Comparison of ENCODE assay signal across 6 cellular contexts in genomic region chr17:38747385-38748328, GRCh38. TPM values are rescaled to one million over a fixed set of nuclear protein-coding genes. Genes with fewer than 3 reads are reported as not detected.
DNase-seq lines count a peak whose midpoint lies in the region; ATAC-seq and TF ChIP-seq lines count a peak whose summit lies in the region.

No MANE protein-coding gene starts in this region.

- H3K4me3 ChIP-seq in psoas muscle = peak overlapping the region; percentile 66

- H3K36me3 Mint-ChIP-seq in stimulated activated naive CD8-positive, alpha-beta T cell treated with anti-CD3 and anti-CD28 coated beads, Interleukin-15, Interleukin-2, amounts not matched to agents 100 ng/mL and 50 ng/mL, for 24 hours (ENCODE audit: low read depth) = peaks cover 3% of the 10 kb centered on the region
- H3K36me3 Mint-ChIP-seq in dendritic cell treated with granulocyte-macrophage colony-stimulating factor and Interleukin-4, amounts not matched to agents 40 ng/mL and 50 ng/mL, for 4 days (ENCODE audit: low read depth) = peaks cover 4% of the 10 kb centered on the region

- no peak for ATAC-seq in stimulated activated naive CD8-positive, alpha-beta T cell treated with anti-CD3 and anti-CD28 coated beads, Interleukin-15, Interleukin-2, amounts not matched to agents 100 U/mL and 50 U/mL, for 24 hours
- ATAC-seq in psoas muscle (no peak), HG02970 (IDR thresholded peaks at IDR 0.05; ENCODE audit: low FRiP score, unreplicated experiment) (no peak), GM21515 (IDR thresholded peaks at IDR 0.05; ENCODE audit: unreplicated experiment) (no peak)

- H3K36me3 ChIP-seq in psoas muscle (ENCODE audit: insufficient read depth in 1 of 2, low read depth in 1 of 2) = no peaks in the 10 kb centered on the region

- H3K4me1 Mint-ChIP-seq in stimulated activated naive CD8-positive, alpha-beta T cell treated with anti-CD3 and anti-CD28 coated beads, Interleukin-15, Interleukin-2, amounts not matched to agents 100 ng/mL and 50 ng/mL, for 24 hours (ENCODE audit: low read depth) = peaks cover 45% of the 10 kb centered on the region
- peaks cover 55% of the 10 kb centered on the region for H3K4me1 Mint-ChIP-seq in dendritic cell treated with granulocyte-macrophage colony-stimulating factor and Interleukin-4, amounts not matched to agents 40 ng/mL and 50 ng/mL, for 4 days (ENCODE audit: low read depth)

- H3K4me3 Mint-ChIP-seq in stimulated activated naive CD8-positive, alpha-beta T cell treated with anti-CD3 and anti-CD28 coated beads, Interleukin-15, Interleukin-2, amounts not matched to agents 100 ng/mL and 50 ng/mL, for 24 hours = peak overlapping the region; percentile 67
- H3K4me3 Mint-ChIP-seq in dendritic cell treated with granulocyte-macrophage colony-stimulating factor and Interleukin-4, amounts not matched to agents 40 ng/mL and 50 ng/mL, for 4 days = peak overlapping the region; percentile 76

- no peaks in the 10 kb centered on the region for H3K9me3 ChIP-seq in psoas muscle

- peaks cover 44% of the 10 kb centered on the region for H3K27me3 Mint-ChIP-seq in stimulated activated naive CD8-positive, alpha-beta T cell treated with anti-CD3 and anti-CD28 coated beads, Interleukin-15, Interleukin-2, amounts not matched to agents 100 ng/mL and 50 ng/mL, for 24 hours
- peaks cover 82% of the 10 kb centered on the region for H3K27me3 Mint-ChIP-seq in dendritic cell treated with granulocyte-macrophage colony-stimulating factor and Interleukin-4, amounts not matched to agents 40 ng/mL and 50 ng/mL, for 4 days

- H3K4me1 ChIP-seq in psoas muscle = peaks cover 17% of the 10 kb centered on the region

- WGBS in psoas muscle, 3 donors = 1 to 2% (median 1%) methylated on average over 53 to 78 of the region's 79 CpGs

- DNase-seq in stimulated activated naive CD8-positive, alpha-beta T cell treated with anti-CD3 and anti-CD28 coated beads, Interleukin-15, Interleukin-2, amounts not matched to agents 100 U/mL and 50 U/mL, for 24 hours = no peak
- DNase-seq in psoas muscle = peak; percentile 52 to 67

- intact Hi-C loops in dendritic cell treated with granulocyte-macrophage colony-stimulating factor and Interleukin-4, amounts not matched to agents 40 ng/mL and 50 ng/mL, for 4 days (cut with micrococcal nuclease) = no loop called here
- intact Hi-C loops in psoas muscle (cut with DNase I) = no loop called here

- H3K27ac Mint-ChIP-seq in stimulated activated naive CD8-positive, alpha-beta T cell treated with anti-CD3 and anti-CD28 coated beads, Interleukin-15, Interleukin-2, amounts not matched to agents 100 ng/mL and 50 ng/mL, for 24 hours = no peak overlapping the region
- no peak overlapping the region for H3K27ac Mint-ChIP-seq in dendritic cell treated with granulocyte-macrophage colony-stimulating factor and Interleukin-4, amounts not matched to agents 40 ng/mL and 50 ng/mL, for 4 days

- TF ChIP-seq CTCF in psoas muscle (IDR thresholded peaks at IDR 0.05) = peak; percentile 7

- no peaks in the 10 kb centered on the region for H3K9me3 Mint-ChIP-seq in stimulated activated naive CD8-positive, alpha-beta T cell treated with anti-CD3 and anti-CD28 coated beads, Interleukin-15, Interleukin-2, amounts not matched to agents 100 ng/mL and 50 ng/mL, for 24 hours
- no peaks in the 10 kb centered on the region for H3K9me3 Mint-ChIP-seq in dendritic cell treated with granulocyte-macrophage colony-stimulating factor and Interleukin-4, amounts not matched to agents 40 ng/mL and 50 ng/mL, for 4 days

- H3K27me3 ChIP-seq in psoas muscle (ENCODE audit: insufficient read depth in 3 of 3, low read length in 2 of 3) = peaks cover 0 to 56% (median 8%) of the 10 kb centered on the region in 3 donors

- H3K27ac ChIP-seq in psoas muscle = peak overlapping the region; percentile 50

RNA-seq across cellular contexts. Expression of gene PCGF2, which starts 0.5 kb away (rescaled TPM):
- 10 to 100 TPM in 1 of 4 donors, 1 to 10 TPM in 3; 7.1 to 10.8 (median 7.5) TPM for total RNA-seq in psoas muscle
- 1 to 10 TPM; 3.3 to 5.8 (median 5.1) TPM for polyA plus RNA-seq in psoas muscle

RNA-seq across cellular contexts. Expression of gene PSMB3, which starts 4.9 kb away (rescaled TPM):
- total RNA-seq in psoas muscle = 100 to 1,000 TPM; 112 to 209 (median 184) TPM
- polyA plus RNA-seq in psoas muscle = 100 to 1,000 TPM; 286 to 463 (median 332) TPM

RNA-seq across cellular contexts. Expression of gene CISD3, which starts 17.5 kb away (rescaled TPM):
- total RNA-seq in psoas muscle = 10 to 100 TPM; 29.9 to 45.5 (median 37.4) TPM
- polyA plus RNA-seq in psoas muscle = 10 to 100 TPM; 39.6 to 83.6 (median 41.5) TPM

RNA-seq across cellular contexts. Expression of gene MLLT6, which starts 42.6 kb away (rescaled TPM):
- 100 to 1,000 TPM in 1 of 4 donors, 10 to 100 TPM in 3; 78.5 to 120 (median 84.9) TPM for total RNA-seq in psoas muscle
- 10 to 100 TPM; 16.3 to 50.2 (median 25.5) TPM for polyA plus RNA-seq in psoas muscle

RNA-seq across cellular contexts. Expression of gene PIP4K2B, which starts 51.7 kb away (rescaled TPM):
- total RNA-seq in psoas muscle = 10 to 100 TPM; 61.2 to 66.7 (median 63.8) TPM
- 10 to 100 TPM; 19.3 to 72.6 (median 26.5) TPM for polyA plus RNA-seq in psoas muscle
